9 cellular contexts compared by ENCODE assay signal in genomic region chrX:100654256-100654655, GRCh38. TPM values are rescaled to one million over a fixed set of nuclear protein-coding genes. Genes with fewer than 3 reads are reported as not detected.
DNase-seq lines count a peak whose midpoint lies in the region; TF ChIP-seq lines count a peak whose summit lies in the region.
"Had no signal": no experiment of that assay in that cellular context is flagged by ENCODE, and none has a peak within 500 bp of the region (broad histone marks: within the 10 kb centered on the region; RNA-seq: fewer than 3 reads in every experiment).

No MANE protein-coding gene starts in this region.

- no peak overlapping the region for H3K14ac ChIP-seq in neuronal stem cell (ENCODE audit: low read length)

- H3K36me3 ChIP-seq in brain microvascular endothelial cell (replicated peaks) = peaks cover 13% of the 10 kb centered on the region
- H3K36me3 ChIP-seq in neuronal stem cell (replicated peaks in 1 of 2; ENCODE audit: control insufficient read depth in 2 of 2, insufficient read depth in 2 of 2, low read length in 2 of 2) = no peaks in the 10 kb centered on the region
- H3K36me3 ChIP-seq in tibial artery = no peaks in the 10 kb centered on the region

- peak; percentile 5 for TF ChIP-seq CTCF in GM12865 (IDR thresholded peaks at IDR 0.05; ENCODE audit: insufficient read depth, low read depth, low read length, missing control alignments)
- peak; percentile 37 for TF ChIP-seq CTCF in brain microvascular endothelial cell (IDR thresholded peaks at IDR 0.05; ENCODE audit: low read depth, low read length, missing control alignments)
- TF ChIP-seq CTCF in tibial artery (IDR thresholded peaks at IDR 0.05) = no peak

- H3K4me3 ChIP-seq in GM12865 (ENCODE audit: low read depth, low read length) (no peak overlapping the region), brain microvascular endothelial cell (ENCODE audit: low read depth, low read length) (no peak overlapping the region), neuronal stem cell (ENCODE audit: low read length in 2 of 2) (no peak overlapping the region), tibial artery (no peak overlapping the region)

- H3K18ac ChIP-seq in neuronal stem cell (ENCODE audit: low read length) = no peak overlapping the region

- intact Hi-C loops in tibial artery (cut with DNase I; ENCODE audit: low total_unique reads) = no loop called here

- H3K4ac ChIP-seq in neuronal stem cell (ENCODE audit: low read length) = no peak overlapping the region

- WGBS in neuronal stem cell (ENCODE audit: extremely low coverage in 2 of 2, insufficient read length in 2 of 2, insufficient replicate concordance in 1 of 2), 2 donors = no CpG with 5 or more reads among the region's 3 CpGs

- H2BK12ac ChIP-seq in neuronal stem cell (ENCODE audit: low read length) = no peak overlapping the region

- no peak overlapping the region for H3K27ac ChIP-seq in brain microvascular endothelial cell
- H3K27ac ChIP-seq in neuronal stem cell (replicated peaks; ENCODE audit: low read length) = no peak overlapping the region
- no peak overlapping the region for H3K27ac ChIP-seq in tibial artery

- DNase-seq in GM12865 (ENCODE audit: low read depth) = no peak
- peak; percentile 48 for DNase-seq in NCI-H1694 treated with DMSO at 0.1 percent for 48 hours (lab: John Stamatoyannopoulos, UW)
- DNase-seq in brain microvascular endothelial cell = no peak
- no peak for DNase-seq in neuronal stem cell (ENCODE audit: low spot score)
- no peak for DNase-seq in SKM-1 (lab: John Stamatoyannopoulos, UW; ENCODE audit: unreplicated experiment)
- DNase-seq in tibial artery = no peak
- no peak for DNase-seq in activated T-cell treated with anti-CD3 and anti-CD28 coated beads, Interleukin-2, amount 50 U/mL, for 1 hour
- DNase-seq: activated CD8-positive, alpha-beta memory T cell treated with anti-CD3 and anti-CD28 coated beads, Interleukin-2, amount 50 U/mL, for 4 hours; effector CD4-positive, alpha-beta T cell had no signal

- H2AFZ ChIP-seq in neuronal stem cell (ENCODE audit: low read length) = peak overlapping the region; percentile 41

- H3K79me1 ChIP-seq in neuronal stem cell (ENCODE audit: low read depth, low read length) = no peaks in the 10 kb centered on the region

- no peak overlapping the region for H3K23ac ChIP-seq in neuronal stem cell (ENCODE audit: low read depth, low read length, poor library complexity)

- no peak overlapping the region for H3K9ac ChIP-seq in neuronal stem cell (ENCODE audit: low read depth, low read length, poor library complexity)

- in situ Hi-C loops in brain microvascular endothelial cell (cut with HindIII; ENCODE audit: low pct_ligation_motif_present, low sequenced_read_pairs) = no loop called here

- H3K9me3 ChIP-seq in neuronal stem cell (replicated peaks in 1 of 2; ENCODE audit: control insufficient read depth in 2 of 2, insufficient read depth in 1 of 2, low read depth in 1 of 2, low read length in 2 of 2) (no peaks in the 10 kb centered on the region), tibial artery (no peaks in the 10 kb centered on the region)

- H4K8ac ChIP-seq in neuronal stem cell (ENCODE audit: low read depth, low read length) = no peak overlapping the region

- H2AK5ac ChIP-seq in neuronal stem cell (ENCODE audit: low read depth, low read length) = no peak overlapping the region

- H3K4me1 ChIP-seq in neuronal stem cell (ENCODE audit: control insufficient read depth in 2 of 2, insufficient read depth in 1 of 2, low read depth in 1 of 2, low read length in 2 of 2) (peaks cover 0 to 4% of the 10 kb centered on the region in 2 donors), tibial artery (peaks cover 0 to 5% (median 0%) of the 10 kb centered on the region in 4 donors)

- H2BK120ac ChIP-seq in neuronal stem cell (ENCODE audit: low read depth, low read length) = no peak overlapping the region

- H2BK5ac ChIP-seq in neuronal stem cell (ENCODE audit: low read length) = no peak overlapping the region

- H2BK15ac ChIP-seq in neuronal stem cell (ENCODE audit: low read length) = no peak overlapping the region

- H3K27me3 ChIP-seq in brain microvascular endothelial cell (replicated peaks) (no peaks in the 10 kb centered on the region), neuronal stem cell (ENCODE audit: control insufficient read depth in 3 of 3, insufficient read depth in 3 of 3, low read depth in 1 of 3, low read length in 3 of 3) (peaks cover 0 to 7% (median 0%) of the 10 kb centered on the region in 3 experiments), tibial artery (no peaks in the 10 kb centered on the region)

- H3K4me2 ChIP-seq in neuronal stem cell (ENCODE audit: insufficient read depth, low read length, poor library complexity, severe bottlenecking) = no peak overlapping the region

- no peak overlapping the region for H4K91ac ChIP-seq in neuronal stem cell (ENCODE audit: low read depth, low read length, poor library complexity)

RNA-seq across cellular contexts. Expression of gene SRPX2, which starts 10.3 kb away (rescaled TPM):
- not detected for polyA plus RNA-seq in neuronal stem cell (2013, experiment 1 of 2)
- not detected for polyA plus RNA-seq in neuronal stem cell (2013, experiment 2 of 2)

RNA-seq across cellular contexts. Expression of gene TSPAN6, which starts 17.6 kb away (rescaled TPM):
- 80.2 TPM for polyA plus RNA-seq in neuronal stem cell (2013, experiment 1 of 2)
- polyA plus RNA-seq in neuronal stem cell (2013, experiment 2 of 2) = 81.7 TPM

Comparison
In these comparisons a context has a peak if more than half of its experiments do, and no peak if none do; other contexts are left out.
1. CTCF ChIP-seq: peak in GM12865 (single experiment) and brain microvascular endothelial cell (single experiment); none in tibial artery (0 of 2).